18 cellular contexts compared by ENCODE assay signal in the genomic region with DNA sequence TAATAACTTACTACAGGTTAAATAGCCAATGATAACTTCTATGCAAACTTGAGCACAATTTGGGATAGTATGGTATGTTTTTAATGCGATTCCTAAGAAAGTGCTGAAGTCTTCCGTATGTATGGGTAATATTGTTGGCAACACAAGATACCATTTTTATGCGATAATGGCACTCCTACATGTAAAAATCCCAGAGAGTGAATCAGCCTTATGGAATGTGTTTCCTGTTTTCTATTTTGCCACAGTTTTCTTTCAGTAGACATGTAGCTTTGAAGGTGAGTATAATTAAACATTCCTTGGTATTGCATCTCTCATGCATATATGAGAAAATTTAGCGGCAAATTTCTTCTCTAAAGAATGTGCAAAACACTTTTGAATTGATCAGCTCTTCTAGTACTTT.
DNase-seq lines count a peak whose midpoint lies in the region; ATAC-seq and TF ChIP-seq lines count a peak whose summit lies in the region.
"Had no signal": no experiment of that assay in that cellular context is flagged by ENCODE, and none has a peak within 500 bp of the region (broad histone marks: within the 10 kb centered on the region; RNA-seq: fewer than 3 reads in every experiment).

No MANE protein-coding gene starts in this region.

- H3K4me1 ChIP-seq in breast epithelium, result no peaks in the 10 kb centered on the region
- H3K4me1 ChIP-seq in RWPE2 (ENCODE audit: insufficient read depth, poor library complexity, severe bottlenecking), result peaks cover 5% of the 10 kb centered on the region
- H3K4me1 ChIP-seq in fibroblast of lung (ENCODE audit: control insufficient read depth, extremely low read depth, insufficient read depth, low read length), result no peaks in the 10 kb centered on the region
- peaks cover 54 to 56% of the 10 kb centered on the region in 2 donors for H3K4me1 ChIP-seq in gastrocnemius medialis
- H3K4me1 ChIP-seq in esophagus squamous epithelium, result peaks cover 0 to 10% (median 0%) of the 10 kb centered on the region in 3 donors

- H3K79me2 ChIP-seq in fibroblast of lung (ENCODE audit: control insufficient read depth, insufficient read depth, low read length), result no peaks in the 10 kb centered on the region

- H3K27me3 Mint-ChIP-seq in MCF 10A (ENCODE audit: insufficient read depth, unreplicated experiment), result no peaks in the 10 kb centered on the region
- H3K27me3 Mint-ChIP-seq: dendritic cell treated with granulocyte-macrophage colony-stimulating factor and Interleukin-4, amounts not matched to agents 40 ng/mL and 50 ng/mL, for 4 days; stimulated activated naive CD8-positive, alpha-beta T cell treated with anti-CD3 and anti-CD28 coated beads, Interleukin-15, Interleukin-2, amounts not matched to agents 100 ng/mL and 50 ng/mL, for 24 hours had no signal

- 49 to 71% methylated on average over 4 of the region's 4 CpGs for WGBS in esophagus squamous epithelium, 2 donors

- H3K9me3 Mint-ChIP-seq in MCF 10A (ENCODE audit: unreplicated experiment), result peaks cover 5% of the 10 kb centered on the region

- H3K4me2 ChIP-seq in fibroblast of lung (ENCODE audit: extremely low read depth, insufficient read depth, low read length), result no peak overlapping the region

- POLR2A ChIA-PET in MCF 10A (lab: Yijun Ruan, JAX), result interaction anchor here (1.2 kb wide), 1 partner anchor 8 kb away, joined by 3 read pairs; no protein-coding TSS in a partner anchor

- in situ Hi-C loops in gastrocnemius medialis (cut with MboI; ENCODE audit: low sequenced_read_pairs in 4 of 4), result no loop called here

- no peak overlapping the region for H3K9ac ChIP-seq in fibroblast of lung (ENCODE audit: insufficient read depth, low read length)

- DNase-seq in MCF 10A (ENCODE audit: unreplicated experiment), result peak; percentile 54
- DNase-seq in breast epithelium (ENCODE audit: low spot score in 2 of 2), result no peak
- no peak for DNase-seq in RWPE2 (ENCODE audit: low spot score)
- peak; percentile 2 to 34 for DNase-seq in fibroblast of lung (ENCODE audit: low read depth in 2 of 2)
- no peak for DNase-seq in gastrocnemius medialis
- DNase-seq in SK-N-DZ (ENCODE audit: low spot score), result no peak
- no peak for DNase-seq in esophagus squamous epithelium (lab: John Stamatoyannopoulos, UW)
- DNase-seq: 8988T; C1 segment of cervical spinal cord; naive thymus-derived CD4-positive, alpha-beta T cell; NCI-H146; posterior cingulate gyrus had no signal

- no peaks in the 10 kb centered on the region for H3K27me3 ChIP-seq in breast epithelium
- H3K27me3 ChIP-seq in RWPE2 (ENCODE audit: insufficient read depth, poor library complexity, severe bottlenecking), result no peaks in the 10 kb centered on the region
- H3K27me3 ChIP-seq in fibroblast of lung (ENCODE audit: control insufficient read depth, insufficient read depth, low read length), result no peaks in the 10 kb centered on the region
- H3K27me3 ChIP-seq in gastrocnemius medialis, result no peaks in the 10 kb centered on the region
- H3K27me3 ChIP-seq in esophagus squamous epithelium, result no peaks in the 10 kb centered on the region
- H3K27me3 ChIP-seq: ascending aorta, esophagus muscularis mucosa had no signal

- no peak for TF ChIP-seq POLR2A in breast epithelium (IDR thresholded peaks at IDR 0.05)
- no peak for TF ChIP-seq POLR2A in gastrocnemius medialis (IDR thresholded peaks at IDR 0.05)
- no peak for TF ChIP-seq POLR2A in esophagus squamous epithelium (IDR thresholded peaks at IDR 0.05)

- H3K9me3 ChIP-seq in breast epithelium (peaks cover 0 to 8% of the 10 kb centered on the region in 2 donors), RWPE2 (ENCODE audit: severe bottlenecking) (peaks cover under 1% of the 10 kb centered on the region), fibroblast of lung (ENCODE audit: control insufficient read depth, insufficient read depth, low read depth, low read length) (no peaks in the 10 kb centered on the region), gastrocnemius medialis (no peaks in the 10 kb centered on the region), esophagus squamous epithelium (no peaks in the 10 kb centered on the region)

- no peak overlapping the region for H2AFZ ChIP-seq in fibroblast of lung (ENCODE audit: low read length)

- H3K27ac Mint-ChIP-seq in MCF 10A (ENCODE audit: low read depth, unreplicated experiment), result peak overlapping the region; percentile 50
- H3K27ac Mint-ChIP-seq: dendritic cell treated with granulocyte-macrophage colony-stimulating factor and Interleukin-4, amounts not matched to agents 40 ng/mL and 50 ng/mL, for 4 days; naive thymus-derived CD4-positive, alpha-beta T cell; stimulated activated naive CD8-positive, alpha-beta T cell treated with anti-CD3 and anti-CD28 coated beads, Interleukin-15, Interleukin-2, amounts not matched to agents 100 ng/mL and 50 ng/mL, for 24 hours; T-helper 2 cell treated with Interferon-gamma antibody and Interleukin-4, amounts not matched to agents 5 μg/mL and 100 μg/mL, for 36 hours had no signal

- H3K4me3 ChIP-seq in breast epithelium, result no peak overlapping the region
- H3K4me3 ChIP-seq in RWPE2 (ENCODE audit: severe bottlenecking), result no peak overlapping the region
- no peak overlapping the region for H3K4me3 ChIP-seq in fibroblast of lung (replicated peaks in 1 of 4; ENCODE audit: control extremely low read depth in 1 of 4, insufficient read depth in 1 of 4, low read depth in 3 of 4, low read length in 4 of 4)
- no peak overlapping the region for H3K4me3 ChIP-seq in gastrocnemius medialis
- no peak overlapping the region for H3K4me3 ChIP-seq in esophagus squamous epithelium
- H3K4me3 ChIP-seq: ascending aorta, esophagus muscularis mucosa had no signal

- CTCF ChIA-PET in MCF 10A (lab: Yijun Ruan, JAX), result no interaction called here

- intact Hi-C loops in MCF 10A (cut with micrococcal nuclease) (no loop called here), breast epithelium (cut with DNase I; ENCODE audit: low total_unique reads) (no loop called here), gastrocnemius medialis (cut with DNase I; ENCODE audit: low total_unique reads) (loop anchor here (5.0 to 10.0 kb wide), 3 partner anchors 97 to 539 kb away; partner anchors contain the start of gene RBMS3), esophagus squamous epithelium (cut with DNase I) (no loop called here)

- peaks cover 24% of the 10 kb centered on the region for H3K4me1 Mint-ChIP-seq in MCF 10A (ENCODE audit: insufficient read depth, unreplicated experiment)
- H3K4me1 Mint-ChIP-seq: naive thymus-derived CD4-positive, alpha-beta T cell had no signal

- ATAC-seq in RWPE2 (ENCODE audit: low read depth) (peak; percentile 60; the same call in 2 of the 3 replicates), gastrocnemius medialis (no peak), GM21825 (IDR thresholded peaks at IDR 0.05; ENCODE audit: unreplicated experiment) (no peak)
- ATAC-seq: naive thymus-derived CD4-positive, alpha-beta T cell had no signal

- H3K27ac ChIP-seq in breast epithelium (no peak overlapping the region), RWPE2 (ENCODE audit: poor library complexity, severe bottlenecking) (no peak overlapping the region), fibroblast of lung (ENCODE audit: insufficient read depth, low read length) (no peak overlapping the region), gastrocnemius medialis (peak overlapping the region; percentile 79 to 92 (median 90)), esophagus squamous epithelium (no peak overlapping the region)
- H3K27ac ChIP-seq: ascending aorta, esophagus muscularis mucosa had no signal

- TF ChIP-seq CTCF in MCF 10A (IDR thresholded peaks at IDR 0.05; ENCODE audit: unreplicated experiment) (no peak), breast epithelium (IDR thresholded peaks at IDR 0.05) (no peak), RWPE2 (IDR thresholded peaks at IDR 0.05; ENCODE audit: poor library complexity, severe bottlenecking) (no peak), fibroblast of lung (conservative IDR thresholded peaks at IDR 0.05 in 1 of 2, IDR thresholded peaks at IDR 0.05 in 1 of 2; ENCODE audit: low read depth in 1 of 2, low read length in 2 of 2) (no peak), gastrocnemius medialis (IDR thresholded peaks at IDR 0.05 in 4 of 5, conservative IDR thresholded peaks at IDR 0.05 in 1 of 5) (no peak), esophagus squamous epithelium (IDR thresholded peaks at IDR 0.05) (no peak)

- H4K20me1 ChIP-seq in fibroblast of lung (ENCODE audit: control insufficient read depth, extremely low read depth, insufficient read depth, low read length), result no peaks in the 10 kb centered on the region

- H3K4me3 Mint-ChIP-seq in MCF 10A (ENCODE audit: unreplicated experiment), result no peak overlapping the region
- H3K4me3 Mint-ChIP-seq: dendritic cell treated with granulocyte-macrophage colony-stimulating factor and Interleukin-4, amounts not matched to agents 40 ng/mL and 50 ng/mL, for 4 days; naive thymus-derived CD4-positive, alpha-beta T cell; stimulated activated naive CD8-positive, alpha-beta T cell treated with anti-CD3 and anti-CD28 coated beads, Interleukin-15, Interleukin-2, amounts not matched to agents 100 ng/mL and 50 ng/mL, for 24 hours; T-helper 2 cell treated with Interferon-gamma antibody and Interleukin-4, amounts not matched to agents 5 μg/mL and 100 μg/mL, for 36 hours had no signal

- H3K36me3 ChIP-seq in breast epithelium (no peaks in the 10 kb centered on the region), RWPE2 (ENCODE audit: low read depth) (no peaks in the 10 kb centered on the region), fibroblast of lung (ENCODE audit: control insufficient read depth, insufficient read depth, low read length) (no peaks in the 10 kb centered on the region), gastrocnemius medialis (no peaks in the 10 kb centered on the region), esophagus squamous epithelium (no peaks in the 10 kb centered on the region)
- H3K36me3 ChIP-seq: ascending aorta, esophagus muscularis mucosa had no signal

- H3K36me3 Mint-ChIP-seq in MCF 10A (ENCODE audit: insufficient read depth, unreplicated experiment), result no peaks in the 10 kb centered on the region

- BruUV-seq in MCF 10A (replicated peaks; lab: Mats Ljungman, UMichigan), result no TSS peak

Comparison
In these comparisons a context has a peak if more than half of its experiments do, and no peak if none do; other contexts are left out.
1. DNase-seq: peak in MCF 10A (single experiment) and fibroblast of lung (2 of 2); none in breast epithelium (0 of 2), RWPE2 (single experiment), gastrocnemius medialis (0 of 2), SK-N-DZ (single experiment) and esophagus squamous epithelium (single experiment).
2. H3K27ac ChIP-seq: peak in gastrocnemius medialis (4 of 4); none in breast epithelium (0 of 2), RWPE2 (single experiment), fibroblast of lung (single experiment) and esophagus squamous epithelium (0 of 4).